In genomic region chr1:188660573-188660972, GRCh38 we compare ENCODE assay signal across 22 cellular contexts.
"Had no signal": no experiment of that assay in that cellular context is flagged by ENCODE, and none has a peak within 500 bp of the region (broad histone marks: within the 10 kb centered on the region; RNA-seq: fewer than 3 reads in every experiment).

No MANE protein-coding gene starts in this region.

- H3K27ac Mint-ChIP-seq: immature natural killer cell; naive thymus-derived CD4-positive, alpha-beta T cell had no signal

- H2AFZ ChIP-seq: hepatocyte had no signal

- H3K9me3 ChIP-seq: esophagus muscularis mucosa, gastroesophageal sphincter, heart left ventricle, left lung, lower lobe of right lung had no signal

- H3K79me2 ChIP-seq: hepatocyte had no signal

- H3K4me2 ChIP-seq: hepatocyte had no signal

- H3K4me3 ChIP-seq: coronary artery, dorsolateral prefrontal cortex, esophagus muscularis mucosa, gastroesophageal sphincter, heart left ventricle, hepatocyte, left lung, lower lobe of right lung had no signal

- H3K36me3 Mint-ChIP-seq: immature natural killer cell; naive thymus-derived CD4-positive, alpha-beta T cell had no signal

- H3K4me1 Mint-ChIP-seq: immature natural killer cell; naive thymus-derived CD4-positive, alpha-beta T cell had no signal

- H3K27me3 ChIP-seq: dorsolateral prefrontal cortex, esophagus muscularis mucosa, foreskin keratinocyte, gastroesophageal sphincter, heart left ventricle, hepatocyte, left lung had no signal

- ATAC-seq: foreskin keratinocyte; gastroesophageal sphincter; heart left ventricle; left colon; left lung; left ventricle myocardium superior; lower lobe of right lung; naive thymus-derived CD4-positive, alpha-beta T cell had no signal

- H3K36me3 ChIP-seq: esophagus muscularis mucosa, gastroesophageal sphincter, heart left ventricle, left lung, lower lobe of right lung had no signal

- H3K27ac ChIP-seq: coronary artery, dorsolateral prefrontal cortex, esophagus muscularis mucosa, foreskin keratinocyte, gastroesophageal sphincter, heart left ventricle, hepatocyte, left lung, lower lobe of right lung had no signal

- DNase-seq: dermis blood vessel endothelial cell; dorsolateral prefrontal cortex; effector CD4-positive, alpha-beta T cell; effector memory CD4-positive, alpha-beta T cell; foreskin keratinocyte; heart left ventricle; hypothalamus; immature natural killer cell; islet precursor cell; kidney; kidney glomerular epithelial cell; left colon; left lung; left ventricle myocardium superior; lower lobe of right lung; mesendoderm; midbrain; naive thymus-derived CD4-positive, alpha-beta T cell had no signal

- H3K4me1 ChIP-seq: esophagus muscularis mucosa, foreskin keratinocyte, gastroesophageal sphincter, heart left ventricle, left lung, lower lobe of right lung had no signal

- H3K4me3 Mint-ChIP-seq: immature natural killer cell; naive thymus-derived CD4-positive, alpha-beta T cell had no signal

- H3K27me3 Mint-ChIP-seq: naive thymus-derived CD4-positive, alpha-beta T cell had no signal
